In genomic region chrX:40148439-40149285, GRCh38 we compare ENCODE assay signal across 9 cellular contexts. TPM values are rescaled to one million over a fixed set of nuclear protein-coding genes. Genes with fewer than 3 reads are reported as not detected.
DNase-seq lines count a peak whose midpoint lies in the region; FAIRE-seq and TF ChIP-seq lines count a peak whose summit lies in the region.
"Had no signal": no experiment of that assay in that cellular context is flagged by ENCODE, and none has a peak within 500 bp of the region (broad histone marks: within the 10 kb centered on the region; RNA-seq: fewer than 3 reads in every experiment).

No MANE protein-coding gene starts in this region.

- no peak overlapping the region for H2BK5ac ChIP-seq in H1 (ENCODE audit: low read depth, low read length)

- no peak for FAIRE-seq in H1 (lab: Jason Lieb, UNC)

- peaks cover 0 to 5% of the 10 kb centered on the region in 2 experiments for H4K20me1 ChIP-seq in H1 (replicated peaks in 1 of 2; ENCODE audit: control insufficient read depth in 1 of 2, insufficient read depth in 2 of 2, low read length in 2 of 2)

- no peak overlapping the region for H3K27ac Mint-ChIP-seq in progenitor cell of endocrine pancreas

- no peak for TF ChIP-seq POLR2A in H1 (IDR thresholded peaks at IDR 0.05; ENCODE audit: control extremely low read depth in 1 of 2, low read depth in 2 of 2, low read length in 2 of 2)

- peaks cover 52% of the 10 kb centered on the region for H3K27me3 Mint-ChIP-seq in progenitor cell of endocrine pancreas

- no peak overlapping the region for H3K4ac ChIP-seq in H1 (replicated peaks; ENCODE audit: insufficient read length, low read depth, low read length)

- no peak for TF ChIP-seq RAD21 in H1 (IDR thresholded peaks at IDR 0.05 in 1 of 2, conservative IDR thresholded peaks at IDR 0.05 in 1 of 2; ENCODE audit: low read depth in 2 of 2, low read length in 2 of 2)

- no peak overlapping the region for H3K56ac ChIP-seq in H1 (replicated peaks; ENCODE audit: insufficient read length, low read depth, low read length)

- H3K79me2 ChIP-seq in H1 (ENCODE audit: control insufficient read depth in 1 of 2, insufficient read depth in 2 of 2, low read length in 2 of 2), result peaks cover 0 to 9% of the 10 kb centered on the region in 2 experiments; a peak in 1 of 4 replicates

- H4K8ac ChIP-seq in H1 (ENCODE audit: extremely low read depth, insufficient read depth, low read length), result no peak overlapping the region

- no peak overlapping the region for H4K5ac ChIP-seq in H1 (ENCODE audit: insufficient read length, low read depth, low read length)

- H3K4me1 ChIP-seq in H1 (replicated peaks in 1 of 4; ENCODE audit: control insufficient read depth in 3 of 4, insufficient read depth in 4 of 4, low read length in 3 of 4), result peaks cover 8 to 33% (median 23%) of the 10 kb centered on the region in 4 experiments

- POLR2A ChIA-PET in H1 (lab: Charles Lee; ENCODE audit: partially characterized antibody), result interaction anchor here (0.9 to 20.0 kb wide), 6 partner anchors 22 to 151 kb away, joined by 3 to 509 read pairs (median 6); partner anchors contain the start of gene BCOR

- H2AFZ ChIP-seq in H1 (ENCODE audit: low read length), result no peak overlapping the region

- H3K18ac ChIP-seq in H1 (ENCODE audit: extremely low read depth, low read length), result peak overlapping the region; percentile 60

- H3K4me2 ChIP-seq in H1 (ENCODE audit: insufficient read depth in 1 of 2, low read depth in 2 of 2, low read length in 2 of 2), result peak overlapping the region; percentile 64 to 81

- no peak overlapping the region for H2BK15ac ChIP-seq in H1 (ENCODE audit: low read length)

- H2AK5ac ChIP-seq in H1 (ENCODE audit: low read depth, low read length), result no peak overlapping the region

- H3K23me2 ChIP-seq in H1 (ENCODE audit: low read depth, low read length), result peaks cover 20% of the 10 kb centered on the region; the same call in 1 of the 2 replicates

- H3K79me1 ChIP-seq in H1 (ENCODE audit: low read depth, low read length), result no peaks in the 10 kb centered on the region

- no peak for TF ChIP-seq EP300 in H1 (IDR thresholded peaks at IDR 0.05; ENCODE audit: borderline replicate concordance in 1 of 2, low read depth in 2 of 2, low read length in 2 of 2)

- no peak overlapping the region for H3K23ac ChIP-seq in H1 (ENCODE audit: insufficient read length)

- H3K36me3 Mint-ChIP-seq in progenitor cell of endocrine pancreas (ENCODE audit: insufficient read depth), result peaks cover 3% of the 10 kb centered on the region

- H3K9me3 Mint-ChIP-seq in progenitor cell of endocrine pancreas (ENCODE audit: low read depth), result no peaks in the 10 kb centered on the region

- no peak overlapping the region for H3K9ac ChIP-seq in H1 (replicated peaks in 1 of 4; ENCODE audit: extremely low read depth in 1 of 4, low read depth in 3 of 4, low read length in 3 of 4)

- no peak overlapping the region for H2BK120ac ChIP-seq in H1 (replicated peaks; ENCODE audit: low read depth, low read length)

- CTCF ChIA-PET in H1 (lab: Charles Lee; ENCODE audit: partially characterized antibody), result interaction anchor here (0.6 to 1.1 kb wide), 3 partner anchors 40 to 344 kb away, joined by 3 read pairs; no protein-coding TSS in a partner anchor

- peaks cover 8 to 56% (median 45%) of the 10 kb centered on the region in 4 experiments for H3K27me3 ChIP-seq in H1 (replicated peaks in 1 of 4; ENCODE audit: control insufficient read depth in 3 of 4, extremely low read depth in 1 of 4, insufficient read depth in 3 of 4, low read length in 3 of 4)

- peak overlapping the region; percentile 38 for H3K4me3 Mint-ChIP-seq in progenitor cell of endocrine pancreas (ENCODE audit: low read depth)

- peak; percentile 25 for DNase-seq in NCI-H510A treated with DMSO at 0.1 percent for 48 hours (lab: John Stamatoyannopoulos, UW)
- DNase-seq in NCI-H510A (lab: John Stamatoyannopoulos, UW), result no peak
- DNase-seq in NOMO-1 (lab: John Stamatoyannopoulos, UW; ENCODE audit: unreplicated experiment in 2 of 2), result peak; percentile 84 to 86
- DNase-seq in H1 (ENCODE audit: low read depth in 1 of 2, low spot score in 2 of 2), result peak in 1 of 2 experiments; percentile 45
- no peak for DNase-seq in progenitor cell of endocrine pancreas (ENCODE audit: low spot score, unreplicated experiment)
- no peak for DNase-seq in activated naive CD4-positive, alpha-beta T cell treated with anti-CD3 and anti-CD28 coated beads, Interleukin-2, amount 50 U/mL, for 16 hours
- no peak for DNase-seq in activated CD4-positive, alpha-beta T cell treated with anti-CD3 and anti-CD28 coated beads for 1 hour
- no peak for DNase-seq in NCI-H146 treated with DMSO at 0.1 percent for 48 hours (lab: John Stamatoyannopoulos, UW; ENCODE audit: unreplicated experiment)
- DNase-seq: 8988T had no signal

- peaks cover 12% of the 10 kb centered on the region for H3K4me1 Mint-ChIP-seq in progenitor cell of endocrine pancreas (ENCODE audit: low read depth)

- no peak overlapping the region for H3K14ac ChIP-seq in H1 (ENCODE audit: insufficient read length)

- 5% methylated on average over 15 of the region's 23 CpGs; no CpG with 5 or more reads in 1 of the 2 experiments for WGBS in H1 (ENCODE audit: extremely low coverage in 1 of 2, insufficient coverage in 1 of 2, insufficient read length in 1 of 2, insufficient replicate concordance in 2 of 2, low coverage in 1 of 2, low lambda C conversion rate in 2 of 2, missing lambda C conversion rate in 1 of 2), 2 experiments

- peak overlapping the region; percentile 13; the same call in 1 of the 2 replicates for H2BK12ac ChIP-seq in H1 (ENCODE audit: low read depth, low read length)

- no peaks in the 10 kb centered on the region for H3K9me3 ChIP-seq in H1 (ENCODE audit: insufficient read depth in 2 of 2, low read depth in 1 of 2, low read length in 1 of 2)

- H3K27ac ChIP-seq in H1 (ENCODE audit: low read depth, low read length), result no peak overlapping the region

- H4K91ac ChIP-seq in H1 (replicated peaks; ENCODE audit: insufficient read length, low read length), result no peak overlapping the region

- H3K4me3 ChIP-seq in H1 (ENCODE audit: extremely low read depth in 1 of 4, insufficient read depth in 2 of 4, low read depth in 3 of 4, low read length in 4 of 4), result peak overlapping the region; percentile 5 to 70 (median 31); a peak in 6 of 8 replicates

- no peak for TF ChIP-seq CTCF in H1 (IDR thresholded peaks at IDR 0.05; ENCODE audit: control extremely low read depth in 1 of 3, insufficient read depth in 1 of 3, low read depth in 1 of 3, low read length in 3 of 3)
- TF ChIP-seq CTCF in progenitor cell of endocrine pancreas (IDR thresholded peaks at IDR 0.05; ENCODE audit: unreplicated experiment), result no peak

- no peak overlapping the region; the same call in 1 of the 2 replicates for H2BK20ac ChIP-seq in H1 (ENCODE audit: low read length)

- no peaks in the 10 kb centered on the region for H3K36me3 ChIP-seq in H1 (ENCODE audit: control insufficient read depth in 2 of 4, insufficient read depth in 4 of 4, low read length in 3 of 4)

TF ChIP-seq in H1, 55 proteins besides CTCF, POLR2A, EP300 and RAD21:
- peak; percentile 13; the same call in 1 of the 2 replicates for TF ChIP-seq SUZ12 (IDR thresholded peaks at IDR 0.05; ENCODE audit: low read length)
- no peak for TF ChIP-seq BRCA1 (IDR thresholded peaks at IDR 0.05; ENCODE audit: low read depth, low read length)
- TF ChIP-seq EGR1 (IDR thresholded peaks at IDR 0.05; ENCODE audit: borderline replicate concordance, low read depth, low read length), result no peak

RNA-seq across cellular contexts. Expression of gene BCOR, which starts 50.9 kb away (rescaled TPM):
- total RNA-seq in H1 (2021; fragmentation: NEBNext Ultra II Directional; extraction: Animal tissue kit (Norgen Biotek cat#: 25700)), result 50.8 and 54.7 TPM in 2 replicates
- 25.0 and 38.7 TPM in 2 replicates for polyA plus RNA-seq in H1 (2011; rRNA removed)
- polyA plus RNA-seq in H1 (2011; cell fraction: cytosol; rRNA removed), result 23.7 TPM
- polyA plus RNA-seq in H1 (2011; cell fraction: nucleus; rRNA removed), result 71.8 TPM
- 30.9 to 39.5 TPM (median 38.0 TPM) in 4 replicates for polyA plus RNA-seq in H1 (2012, experiment 1 of 2)
- polyA plus RNA-seq in H1 (2012, experiment 2 of 2), result 13.5 TPM
- 27.2 TPM for polyA plus RNA-seq in H1 (2013, experiment 1 of 2)
- 25.2 TPM for polyA plus RNA-seq in H1 (2013, experiment 2 of 2)
- polyA minus RNA-seq in H1 (2011; rRNA and poly(A)+ RNA removed), result 34.2 and 37.3 TPM in 2 replicates
- polyA minus RNA-seq in H1 (2011; cell fraction: cytosol; rRNA and poly(A)+ RNA removed), result 61.1 TPM
- polyA minus RNA-seq in H1 (2011; cell fraction: nucleus; rRNA and poly(A)+ RNA removed), result 51.4 TPM
- 20.5 TPM in 2 replicates for total RNA-seq in progenitor cell of endocrine pancreas

Comparison
In these comparisons a context has a peak if more than half of its experiments do, and no peak if none do; other contexts are left out.
1. DNase-seq: peak in NCI-H510A treated with DMSO at 0.1 percent for 48 hours (single experiment) and NOMO-1 (2 of 2); none in NCI-H510A (single experiment), progenitor cell of endocrine pancreas (single experiment), activated naive CD4-positive, alpha-beta T cell treated with anti-CD3 and anti-CD28 coated beads, Interleukin-2, amount 50 U/mL, for 16 hours (single experiment), activated CD4-positive, alpha-beta T cell treated with anti-CD3 and anti-CD28 coated beads for 1 hour (single experiment) and NCI-H146 treated with DMSO at 0.1 percent for 48 hours (single experiment).